Comparison of ENCODE assay signal across 8 cellular contexts in the genomic region with DNA sequence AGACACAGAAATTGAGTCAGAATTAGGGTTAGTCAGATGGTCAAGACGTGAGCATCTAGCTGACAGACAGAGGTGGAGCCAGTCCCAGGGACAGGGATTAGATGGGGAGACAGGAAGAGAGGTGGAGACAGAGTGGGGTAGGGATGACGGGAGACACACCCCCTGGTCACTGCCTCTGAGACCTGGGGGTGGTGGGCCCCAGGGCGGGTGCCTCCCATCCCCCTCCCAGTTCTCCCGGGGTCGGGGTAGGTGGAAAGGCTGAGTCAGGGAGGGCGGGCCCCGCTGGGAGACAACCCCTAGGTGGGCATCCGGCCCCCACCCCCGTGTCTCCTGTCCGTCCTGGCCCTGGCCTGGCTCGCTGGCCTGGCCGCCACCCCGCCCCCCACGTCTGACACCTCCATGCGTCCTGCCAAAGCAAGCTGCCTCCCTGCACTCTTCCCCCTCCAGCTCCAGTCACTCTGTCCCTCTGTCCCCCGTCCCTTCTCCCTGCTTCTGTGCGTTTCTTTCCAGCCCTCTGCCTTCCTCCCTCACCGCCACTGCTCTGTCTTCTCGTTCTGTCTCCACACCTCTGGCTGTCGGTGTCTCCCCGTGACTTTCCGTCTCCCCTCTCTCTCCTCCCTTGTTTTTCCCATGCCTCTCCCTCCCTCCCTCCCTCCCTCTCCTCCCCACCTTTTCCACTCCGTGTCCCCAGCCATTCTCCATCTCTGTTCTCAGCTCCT. TPM values are rescaled to one million over a fixed set of nuclear protein-coding genes. Genes with fewer than 3 reads are reported as not detected.
DNase-seq lines count a peak whose midpoint lies in the region; ATAC-seq and TF ChIP-seq lines count a peak whose summit lies in the region.

No MANE protein-coding gene starts in this region.

- DNase-seq in Caco-2: peak in 1 of 2 experiments; percentile 28
- peak; percentile 65 for DNase-seq in NCI-H226
- no peak for DNase-seq in central memory CD8-positive, alpha-beta T cell (ENCODE audit: low spot score in 2 of 2)
- DNase-seq in left kidney (ENCODE audit: low read depth, low spot score): peak; percentile 65
- peak; percentile 69 for DNase-seq in stromal cell of bone marrow (ENCODE audit: low read depth)
- no peak for DNase-seq in GM13976 (ENCODE audit: low spot score)
- no peak for DNase-seq in SJCRH30

- in situ Hi-C loops in GM13976 (cut with MboI; ENCODE audit: low sequenced_read_pairs, unreplicated experiment): no loop called here

- peak overlapping the region; percentile 54 for H3K4me3 Mint-ChIP-seq in Caco-2 (ENCODE audit: unreplicated experiment)
- H3K4me3 Mint-ChIP-seq in central memory CD8-positive, alpha-beta T cell: peak overlapping the region; percentile 70

- no peak overlapping the region for H3K27ac ChIP-seq in SJCRH30

- no peak for ATAC-seq in central memory CD8-positive, alpha-beta T cell (replicated peaks; ENCODE audit: extremely low read depth, poor library complexity, severe bottlenecking)
- ATAC-seq in GM18511 (IDR thresholded peaks at IDR 0.05; ENCODE audit: unreplicated experiment): no peak

- H3K4me1 Mint-ChIP-seq in Caco-2 (ENCODE audit: low read depth, unreplicated experiment): peaks cover 34% of the 10 kb centered on the region
- H3K4me1 Mint-ChIP-seq in central memory CD8-positive, alpha-beta T cell: peaks cover 58% of the 10 kb centered on the region

- CTCF ChIA-PET in Caco-2 (lab: Charles Lee): interaction anchor here (0.5 to 1.0 kb wide), 4 partner anchors 16 to 108 kb away, joined by 3 to 4 read pairs (median 3); no protein-coding TSS in a partner anchor

- TF ChIP-seq CTCF in Caco-2 (IDR thresholded peaks at IDR 0.05; ENCODE audit: insufficient read depth in 1 of 2, low read depth in 1 of 2, low read length in 1 of 2, severe bottlenecking in 1 of 2, unreplicated experiment in 1 of 2) (no peak), GM13976 (IDR thresholded peaks at IDR 0.05; ENCODE audit: borderline replicate concordance, control extremely low read depth, extremely low read depth, insufficient read depth, missing control alignments) (no peak)

- H3K36me3 ChIP-seq in Caco-2 (ENCODE audit: control insufficient read depth, insufficient read depth, low read length) (peaks cover 4% of the 10 kb centered on the region; the same call in 1 of the 2 replicates), SJCRH30 (peaks cover 4% of the 10 kb centered on the region; the same call in 1 of the 2 replicates)

- POLR2A ChIA-PET in Caco-2 (lab: Charles Lee): interaction anchor here (0.7 kb wide), 2 partner anchors 14 to 115 kb away, joined by 3 read pairs; partner anchors contain the start of gene DMAC2

- H3K27ac Mint-ChIP-seq in Caco-2 (ENCODE audit: unreplicated experiment): peak overlapping the region; percentile 46
- peak overlapping the region; percentile 96 for H3K27ac Mint-ChIP-seq in central memory CD8-positive, alpha-beta T cell (ENCODE audit: low read depth)

- intact Hi-C loops in Caco-2 (cut with micrococcal nuclease; ENCODE audit: unreplicated experiment): no loop called here

- no peaks in the 10 kb centered on the region for H3K27me3 ChIP-seq in Caco-2 (replicated peaks; ENCODE audit: control insufficient read depth, insufficient read depth, low read length)
- no peaks in the 10 kb centered on the region for H3K27me3 ChIP-seq in SJCRH30

- H3K36me3 Mint-ChIP-seq in Caco-2 (ENCODE audit: insufficient read depth, unreplicated experiment): peaks cover 47% of the 10 kb centered on the region
- H3K36me3 Mint-ChIP-seq in central memory CD8-positive, alpha-beta T cell (ENCODE audit: insufficient read depth): peaks cover 75% of the 10 kb centered on the region

- H3K9me3 ChIP-seq in Caco-2: no peaks in the 10 kb centered on the region
- no peaks in the 10 kb centered on the region for H3K9me3 ChIP-seq in SJCRH30 (replicated peaks)

- no peaks in the 10 kb centered on the region for H3K27me3 Mint-ChIP-seq in Caco-2 (ENCODE audit: insufficient read depth, unreplicated experiment)
- no peaks in the 10 kb centered on the region for H3K27me3 Mint-ChIP-seq in central memory CD8-positive, alpha-beta T cell

- no TSS peak for BruUV-seq in Caco-2 (replicated peaks; lab: Mats Ljungman, UMichigan)

- H3K9me3 Mint-ChIP-seq in Caco-2 (ENCODE audit: unreplicated experiment): no peaks in the 10 kb centered on the region
- no peaks in the 10 kb centered on the region for H3K9me3 Mint-ChIP-seq in central memory CD8-positive, alpha-beta T cell

- H3K4me3 ChIP-seq in Caco-2 (ENCODE audit: low read depth, low read length): 0 out of 2 replicates have a peak overlapping the region, but pooled peaks have one; percentile 5
- H3K4me3 ChIP-seq in SJCRH30: no peak overlapping the region

- peaks cover 43% of the 10 kb centered on the region for H3K4me1 ChIP-seq in Caco-2
- peaks cover 46% of the 10 kb centered on the region for H3K4me1 ChIP-seq in SJCRH30

RNA-seq across cellular contexts. Expression of gene CCDC97, which starts 15.1 kb away (rescaled TPM):
- total RNA-seq in Caco-2 (2022): 47.1 and 47.8 TPM in 2 replicates
- 19.6 and 20.0 TPM in 2 replicates for total RNA-seq in SJCRH30 (2014; rRNA removed; shearing (Covaris generic))

RNA-seq across cellular contexts. Expression of gene TGFB1, which starts 28.6 kb away (rescaled TPM):
- 15.0 and 15.3 TPM in 2 replicates for total RNA-seq in Caco-2 (2022)
- 11.0 and 12.7 TPM in 2 replicates for total RNA-seq in SJCRH30 (2014; rRNA removed; shearing (Covaris generic))

RNA-seq across cellular contexts. Expression of gene B9D2, which starts 38.9 kb away (rescaled TPM):
- total RNA-seq in Caco-2 (2022): 3.6 and 4.0 TPM in 2 replicates
- 2.8 and 2.9 TPM in 2 replicates for total RNA-seq in SJCRH30 (2014; rRNA removed; shearing (Covaris generic))

RNA-seq across cellular contexts. Expression of gene TMEM91, which starts 51.3 kb away (rescaled TPM):
- total RNA-seq in Caco-2 (2022): 1.4 and 2.2 TPM in 2 replicates
- 1.6 and 1.7 TPM in 2 replicates for total RNA-seq in SJCRH30 (2014; rRNA removed; shearing (Covaris generic))

Comparison
In these comparisons a context has a peak if more than half of its experiments do, and no peak if none do; other contexts are left out.
1. DNase-seq: peak in NCI-H226 (single experiment), left kidney (single experiment) and stromal cell of bone marrow (single experiment); none in central memory CD8-positive, alpha-beta T cell (0 of 2), GM13976 (single experiment) and SJCRH30 (0 of 2).